8 cellular contexts compared by ENCODE assay signal in genomic region chr1:150464422-150464826, GRCh38. TPM values are rescaled to one million over a fixed set of nuclear protein-coding genes. Genes with fewer than 3 reads are reported as not detected.
DNase-seq lines count a peak whose midpoint lies in the region; ATAC-seq, FAIRE-seq and TF ChIP-seq lines count a peak whose summit lies in the region.

No MANE protein-coding gene starts in this region.

- H3K27ac ChIP-seq in HepG2 (ENCODE audit: extremely low read length, insufficient read depth, low read length), result no peak overlapping the region

- peak; percentile 82 for TF ChIP-seq RAD21 in HepG2 (CRISPR knock-in tag; IDR thresholded peaks at IDR 0.05)

- no peaks in the 10 kb centered on the region for H3K9me3 ChIP-seq in HepG2 (ENCODE audit: low read length)

- H3K27me3 ChIP-seq in HepG2 (ENCODE audit: control insufficient read depth in 1 of 2, insufficient read depth in 2 of 2, low read length in 2 of 2), result no peaks in the 10 kb centered on the region

- no peak overlapping the region for H2AFZ ChIP-seq in HepG2 (ENCODE audit: low read length)

- H4K20me1 ChIP-seq in HepG2 (ENCODE audit: insufficient read depth, low read length), result no peaks in the 10 kb centered on the region

- FAIRE-seq in GM19239 (lab: Jason Lieb, UNC), result peak; percentile 91
- FAIRE-seq in HepG2 (lab: Jason Lieb, UNC), result peak; percentile 81

- POLR2A ChIA-PET in HepG2 (lab: Yijun Ruan, JAX), result no interaction called here

- no peak overlapping the region for H3K9ac ChIP-seq in HepG2 (ENCODE audit: insufficient read depth, low read depth, low read length)

- peaks cover 22% of the 10 kb centered on the region for H3K4me1 ChIP-seq in HepG2 (ENCODE audit: insufficient read depth, low read length)

- no peak for TF ChIP-seq EP300 in HepG2 (IDR thresholded peaks at IDR 0.05; ENCODE audit: low read depth in 2 of 2, low read length in 2 of 2)
- TF ChIP-seq EP300 in HepG2 (CRISPR knock-in tag; IDR thresholded peaks at IDR 0.05; ENCODE audit: borderline replicate concordance), result no peak

- no peaks in the 10 kb centered on the region for H3K79me2 ChIP-seq in HepG2 (ENCODE audit: insufficient read depth, low read length)

- intact Hi-C loops in HepG2 (cut with micrococcal nuclease; ENCODE audit: unreplicated experiment), result loop anchor here (1.0 kb wide), 1 partner anchor 68 kb away; no protein-coding TSS in a partner anchor

- TF ChIP-seq POLR2A in HepG2 (IDR thresholded peaks at IDR 0.05; ENCODE audit: insufficient read depth in 1 of 2, low read depth in 2 of 2, low read length in 2 of 2), result no peak

- no peak overlapping the region for H3K4me3 ChIP-seq in HepG2 (replicated peaks in 1 of 3; ENCODE audit: insufficient read depth in 1 of 3, low read depth in 2 of 3, low read length in 3 of 3)

- DNase-seq in A172 (ENCODE audit: low spot score) (peak; percentile 60), GM19239 (ENCODE audit: insufficient read length, low spot score) (peak; percentile 69), NCI-H2196 treated with DMSO at 0.1 percent for 48 hours (lab: John Stamatoyannopoulos, UW; ENCODE audit: unreplicated experiment) (peak; percentile 61), cerebellar cortex (ENCODE audit: low spot score) (peak; percentile 63), HepG2 (ENCODE audit: low spot score) (peak; percentile 51)
- peak; percentile 54 for DNase-seq in activated CD4-positive, alpha-beta T cell treated with anti-CD3 and anti-CD28 coated beads for 1 hour
- DNase-seq in stimulated activated CD8-positive, alpha-beta memory T cell treated with anti-CD3 and anti-CD28 coated beads, Interleukin-12 subunit alpha, Interleukin-12 subunit beta, amount 100 ng/mL, for 24 hours (ENCODE audit: extremely low read depth), result peak; percentile 35

- in situ Hi-C loops in HepG2 (cut with HindIII; ENCODE audit: extremely low pct_ligation_motif_present, low pct_unique_long_range_greater_than_20kb), result no loop called here

- BruUV-seq in HepG2 (replicated peaks; lab: Mats Ljungman, UMichigan), result no TSS peak

- no peak overlapping the region for H3K4me2 ChIP-seq in HepG2 (ENCODE audit: low read depth, low read length)

- ATAC-seq in HepG2 (peak; percentile 67), GM19324 (IDR thresholded peaks at IDR 0.05; ENCODE audit: low FRiP score, unreplicated experiment) (no peak)

- 55% methylated on average over 4 of the region's 4 CpGs for WGBS in HepG2 (ENCODE audit: low lambda C conversion rate)

- H3K36me3 ChIP-seq in HepG2 (replicated peaks in 1 of 2; ENCODE audit: control insufficient read depth in 1 of 2, insufficient read depth in 2 of 2, low read length in 2 of 2), result peaks cover 6 to 26% of the 10 kb centered on the region in 2 experiments

- CTCF ChIA-PET in HepG2 (lab: Yijun Ruan, JAX; ENCODE audit: low intra/inter-chr PET ratio, low total read pairs), result interaction anchor here (0.7 to 4.8 kb wide), 8 partner anchors 21 to 348 kb away, joined by 3 to 20 read pairs (median 4); no protein-coding TSS in a partner anchor

- TF ChIP-seq CTCF in HepG2 (CRISPR knock-in tag; IDR thresholded peaks at IDR 0.05), result peak; percentile 89

RNA-seq across cellular contexts. Expression of gene TARS2, which starts 22.8 kb away (rescaled TPM):
- 30.0 and 32.1 TPM in 2 replicates for total RNA-seq in A172 (2014; rRNA removed; shearing (Covaris generic))
- total RNA-seq in HepG2 (2016; rRNA removed; fragmentation: Illumina TruSeq; extraction: Trizol), result 18.9 and 22.8 TPM in 2 replicates
- 8.4 and 12.5 TPM in 2 replicates for total RNA-seq in HepG2 (2016; cell fraction: cytosol; rRNA removed; fragmentation: Illumina TruSeq; extraction: Trizol; ENCODE audit: low read depth)
- total RNA-seq in HepG2 (2016; cell fraction: insoluble cytoplasmic fraction; rRNA removed; fragmentation: Illumina TruSeq; extraction: Trizol), result 15.6 and 22.5 TPM in 2 replicates
- 6.5 and 7.5 TPM in 2 replicates for total RNA-seq in HepG2 (2016; cell fraction: membrane; rRNA removed; fragmentation: Illumina TruSeq; extraction: Trizol)
- total RNA-seq in HepG2 (2016; cell fraction: nucleus; rRNA removed; fragmentation: Illumina TruSeq; extraction: Trizol), result 16.0 and 18.6 TPM in 2 replicates
- polyA plus RNA-seq in HepG2 (2011; rRNA removed), result 21.3 and 23.6 TPM in 2 replicates
- polyA plus RNA-seq in HepG2 (2011; cell fraction: cytosol; rRNA removed), result 17.2 and 22.5 TPM in 2 replicates
- 28.5 and 36.4 TPM in 2 replicates for polyA plus RNA-seq in HepG2 (2011; cell fraction: nucleus; rRNA removed)
- 11.0 and 12.1 TPM in 2 replicates for polyA plus RNA-seq in HepG2 (2012)
- 2.0 and 3.5 TPM in 2 replicates for polyA plus RNA-seq in HepG2 (2016; cell fraction: cytosol; fragmentation: Illumina TruSeq; extraction: Trizol; ENCODE audit: low read depth)
- polyA plus RNA-seq in HepG2 (2016; cell fraction: insoluble cytoplasmic fraction; fragmentation: Illumina TruSeq; extraction: Trizol; ENCODE audit: low read depth), result 16.5 and 17.4 TPM in 2 replicates
- 4.3 and 5.2 TPM in 2 replicates for polyA plus RNA-seq in HepG2 (2016; cell fraction: membrane; fragmentation: Illumina TruSeq; extraction: Trizol; ENCODE audit: low read depth)
- 24.5 and 28.0 TPM in 2 replicates for polyA plus RNA-seq in HepG2 (2016; cell fraction: nucleus; fragmentation: Illumina TruSeq; extraction: Trizol; ENCODE audit: insufficient read depth, low read depth)
- polyA minus RNA-seq in HepG2 (2011; rRNA and poly(A)+ RNA removed; ENCODE audit: low replicate concordance), result 22.4 and 80.2 TPM in 2 replicates
- polyA minus RNA-seq in HepG2 (2011; cell fraction: cytosol; rRNA and poly(A)+ RNA removed), result 6.8 and 10.1 TPM in 2 replicates
- 20.9 and 25.6 TPM in 2 replicates for polyA minus RNA-seq in HepG2 (2011; cell fraction: nucleus; rRNA and poly(A)+ RNA removed)

RNA-seq across cellular contexts. Expression of gene ECM1, which starts 43.5 kb away (rescaled TPM):
- total RNA-seq in A172 (2014; rRNA removed; shearing (Covaris generic)), result 101 and 135 TPM in 2 replicates
- 0.13 and 0.42 TPM in 2 replicates for total RNA-seq in HepG2 (2016; rRNA removed; fragmentation: Illumina TruSeq; extraction: Trizol)
- 0.20 and 0.26 TPM in 2 replicates for total RNA-seq in HepG2 (2016; cell fraction: cytosol; rRNA removed; fragmentation: Illumina TruSeq; extraction: Trizol; ENCODE audit: low read depth)
- total RNA-seq in HepG2 (2016; cell fraction: insoluble cytoplasmic fraction; rRNA removed; fragmentation: Illumina TruSeq; extraction: Trizol), result 0.32 TPM in 1 of 2 replicates, not detected in the other
- total RNA-seq in HepG2 (2016; cell fraction: membrane; rRNA removed; fragmentation: Illumina TruSeq; extraction: Trizol), result 0.19 and 0.31 TPM in 2 replicates
- total RNA-seq in HepG2 (2016; cell fraction: nucleus; rRNA removed; fragmentation: Illumina TruSeq; extraction: Trizol), result 0.53 and 0.84 TPM in 2 replicates
- polyA plus RNA-seq in HepG2 (2011; rRNA removed), result 1.0 and 1.4 TPM in 2 replicates
- polyA plus RNA-seq in HepG2 (2011; cell fraction: cytosol; rRNA removed), result 0.47 and 0.51 TPM in 2 replicates
- polyA plus RNA-seq in HepG2 (2011; cell fraction: nucleus; rRNA removed), result 4.9 and 5.0 TPM in 2 replicates
- 0.64 and 1.1 TPM in 2 replicates for polyA plus RNA-seq in HepG2 (2012)
- polyA plus RNA-seq in HepG2 (2016; cell fraction: cytosol; fragmentation: Illumina TruSeq; extraction: Trizol; ENCODE audit: low read depth), result 0.29 and 0.53 TPM in 2 replicates
- 0.15 TPM in 1 of 2 replicates, not detected in the other for polyA plus RNA-seq in HepG2 (2016; cell fraction: insoluble cytoplasmic fraction; fragmentation: Illumina TruSeq; extraction: Trizol; ENCODE audit: low read depth)
- polyA plus RNA-seq in HepG2 (2016; cell fraction: membrane; fragmentation: Illumina TruSeq; extraction: Trizol; ENCODE audit: low read depth), result 0.24 and 0.42 TPM in 2 replicates
- 3.5 TPM in 2 replicates for polyA plus RNA-seq in HepG2 (2016; cell fraction: nucleus; fragmentation: Illumina TruSeq; extraction: Trizol; ENCODE audit: insufficient read depth, low read depth)
- 0.20 and 8.4 TPM in 2 replicates for polyA minus RNA-seq in HepG2 (2011; rRNA and poly(A)+ RNA removed; ENCODE audit: low replicate concordance)
- polyA minus RNA-seq in HepG2 (2011; cell fraction: cytosol; rRNA and poly(A)+ RNA removed), result 0.69 TPM in 1 of 2 replicates, not detected in the other
- polyA minus RNA-seq in HepG2 (2011; cell fraction: nucleus; rRNA and poly(A)+ RNA removed), result 0.90 and 0.99 TPM in 2 replicates

RNA-seq across cellular contexts. Expression of gene FALEC, which starts 51.1 kb away (rescaled TPM):
- 0.55 TPM in 1 of 2 replicates, not detected in the other for total RNA-seq in A172 (2014; rRNA removed; shearing (Covaris generic))
- total RNA-seq in HepG2 (2016; rRNA removed; fragmentation: Illumina TruSeq; extraction: Trizol), result 0.71 TPM in 1 of 2 replicates, not detected in the other
- 1.2 and 1.9 TPM in 2 replicates for total RNA-seq in HepG2 (2016; cell fraction: cytosol; rRNA removed; fragmentation: Illumina TruSeq; extraction: Trizol; ENCODE audit: low read depth)
- 0.40 and 1.6 TPM in 2 replicates for total RNA-seq in HepG2 (2016; cell fraction: insoluble cytoplasmic fraction; rRNA removed; fragmentation: Illumina TruSeq; extraction: Trizol)
- total RNA-seq in HepG2 (2016; cell fraction: membrane; rRNA removed; fragmentation: Illumina TruSeq; extraction: Trizol), result 1.9 and 2.4 TPM in 2 replicates
- total RNA-seq in HepG2 (2016; cell fraction: nucleus; rRNA removed; fragmentation: Illumina TruSeq; extraction: Trizol), result 0.84 TPM in 1 of 2 replicates, not detected in the other
- polyA plus RNA-seq in HepG2 (2011; rRNA removed), result 0.20 and 0.33 TPM in 2 replicates
- 0.48 TPM in 1 of 2 replicates, not detected in the other for polyA plus RNA-seq in HepG2 (2011; cell fraction: cytosol; rRNA removed)
- polyA plus RNA-seq in HepG2 (2011; cell fraction: nucleus; rRNA removed), result 0.45 TPM in 1 of 2 replicates, not detected in the other
- 0.41 and 0.44 TPM in 2 replicates for polyA plus RNA-seq in HepG2 (2012)
- 1.0 and 1.6 TPM in 2 replicates for polyA plus RNA-seq in HepG2 (2016; cell fraction: cytosol; fragmentation: Illumina TruSeq; extraction: Trizol; ENCODE audit: low read depth)
- polyA plus RNA-seq in HepG2 (2016; cell fraction: insoluble cytoplasmic fraction; fragmentation: Illumina TruSeq; extraction: Trizol; ENCODE audit: low read depth), result 0.53 and 1.0 TPM in 2 replicates
- 0.48 and 1.3 TPM in 2 replicates for polyA plus RNA-seq in HepG2 (2016; cell fraction: membrane; fragmentation: Illumina TruSeq; extraction: Trizol; ENCODE audit: low read depth)
- 3.8 and 3.9 TPM in 2 replicates for polyA plus RNA-seq in HepG2 (2016; cell fraction: nucleus; fragmentation: Illumina TruSeq; extraction: Trizol; ENCODE audit: insufficient read depth, low read depth)
- polyA minus RNA-seq in HepG2 (2011; rRNA and poly(A)+ RNA removed; ENCODE audit: low replicate concordance), result not detected in 2 replicates
- not detected in 2 replicates for polyA minus RNA-seq in HepG2 (2011; cell fraction: cytosol; rRNA and poly(A)+ RNA removed)
- polyA minus RNA-seq in HepG2 (2011; cell fraction: nucleus; rRNA and poly(A)+ RNA removed), result 1.6 TPM in 1 of 2 replicates, not detected in the other

Comparison
In these comparisons a context has a peak if more than half of its experiments do, and no peak if none do; other contexts are left out.
1. RNA of gene ECM1, which starts 43.5 kb away (total RNA-seq): 101 to 135 TPM in A172; 0.13 to 0.84 TPM in HepG2; every median in the first group is over 10 times any median in the second.
2. Peak in every context shown above with its lines, with median percentiles within 50 percentile points of each other: DNase-seq.